1 cellular context compared by ENCODE assay signal in the genomic region with DNA sequence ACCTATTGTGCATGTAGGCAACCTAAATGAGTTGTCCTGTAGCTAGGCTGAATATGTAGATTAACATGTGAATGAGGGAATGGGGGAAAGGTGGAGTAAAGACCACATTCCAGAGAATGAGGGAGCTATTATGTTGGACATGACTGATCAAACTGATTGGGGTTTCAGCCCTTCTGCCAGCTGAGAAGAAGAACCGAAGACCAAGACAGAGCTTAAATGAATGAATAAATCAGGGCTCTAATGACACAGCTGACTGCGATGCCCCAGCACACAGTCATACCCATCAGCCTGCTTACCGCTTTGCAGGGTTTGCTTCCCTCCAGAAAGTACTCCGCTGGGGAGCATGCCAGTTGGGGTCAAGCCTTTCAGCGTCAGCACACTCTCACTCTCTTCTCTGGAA.
TF ChIP-seq lines count a peak whose summit lies in the region.

No MANE protein-coding gene starts in this region.

TF ChIP-seq in GM23338, 12 proteins besides CTCF, POLR2A, EP300 and RAD21 (continued from another document):
- TF ChIP-seq ZNF462 (CRISPR knock-in tag; IDR thresholded peaks at IDR 0.05) (peak; percentile 98), ZNF331 (CRISPR knock-in tag; IDR thresholded peaks at IDR 0.05; ENCODE audit: low read depth) (no peak), REST (IDR thresholded peaks at IDR 0.05; ENCODE audit: unreplicated experiment) (no peak), EZH2 (IDR thresholded peaks at IDR 0.05; ENCODE audit: low read depth, unreplicated experiment) (no peak), POLR2AphosphoS5 (IDR thresholded peaks at IDR 0.05; ENCODE audit: low read depth) (no peak), CREB1 (CRISPR knock-in tag; IDR thresholded peaks at IDR 0.05; ENCODE audit: low read depth) (peak; percentile 45; the same call in 1 of the 2 replicates), STAT1 (IDR thresholded peaks at IDR 0.05; ENCODE audit: unreplicated experiment) (no peak), EZH2phosphoT487 (IDR thresholded peaks at IDR 0.05; ENCODE audit: unreplicated experiment) (no peak), JUNB (IDR thresholded peaks at IDR 0.05; ENCODE audit: unreplicated experiment) (no peak)
